8 cellular contexts compared by ENCODE assay signal in genomic region chr13:51590966-51591627, GRCh38. TPM values are rescaled to one million over a fixed set of nuclear protein-coding genes. Genes with fewer than 3 reads are reported as not detected.
A peak's percentile ranks its signal among the peaks of the same experiment; 100 is the strongest.
DNase-seq lines count a peak whose midpoint lies in the region; ATAC-seq and TF ChIP-seq lines count a peak whose summit lies in the region.

No MANE protein-coding gene starts in this region.

- DNase-seq in AG09309 (ENCODE audit: low read depth) (peak; percentile 96), MG63 (peak; percentile 65), brain pericyte (ENCODE audit: low read depth, low spot score) (peak; percentile 45), lower lobe of right lung (no peak)
- DNase-seq in stimulated activated CD4-positive, alpha-beta T cell treated with anti-CD3 and anti-CD28 coated beads, Interleukin-4, amount 100 ng/mL, for 24 hours: no peak
- DNase-seq in stimulated activated naive B cell treated with anti-CD40 and anti-IgM and Interleukin-4, amounts not matched to agents 10 μg/mL and 1 μg/mL and 100 μg/mL, for 72 hours: no peak
- DNase-seq in effector memory CD8-positive, alpha-beta T cell: no peak

- no peak overlapping the region for H3K4me3 Mint-ChIP-seq in stimulated activated naive B cell treated with anti-CD40 and anti-IgM and Interleukin-4, amounts not matched to agents 10 μg/mL and 1 μg/mL and 100 μg/mL, for 72 hours
- no peak overlapping the region for H3K4me3 Mint-ChIP-seq in effector memory CD8-positive, alpha-beta T cell

- H3K9me3 Mint-ChIP-seq in stimulated activated naive B cell treated with anti-CD40 and anti-IgM and Interleukin-4, amounts not matched to agents 10 μg/mL and 1 μg/mL and 100 μg/mL, for 72 hours: no peaks in the 10 kb centered on the region
- no peaks in the 10 kb centered on the region for H3K9me3 Mint-ChIP-seq in effector memory CD8-positive, alpha-beta T cell

- H3K27me3 ChIP-seq in MG63: no peaks in the 10 kb centered on the region
- H3K27me3 ChIP-seq in lower lobe of right lung (ENCODE audit: low read depth): no peaks in the 10 kb centered on the region

- no peaks in the 10 kb centered on the region for H3K27me3 Mint-ChIP-seq in stimulated activated naive B cell treated with anti-CD40 and anti-IgM and Interleukin-4, amounts not matched to agents 10 μg/mL and 1 μg/mL and 100 μg/mL, for 72 hours
- no peaks in the 10 kb centered on the region for H3K27me3 Mint-ChIP-seq in effector memory CD8-positive, alpha-beta T cell

- peaks cover 5 to 9% of the 10 kb centered on the region in 2 donors for H3K36me3 Mint-ChIP-seq in stimulated activated naive B cell treated with anti-CD40 and anti-IgM and Interleukin-4, amounts not matched to agents 10 μg/mL and 1 μg/mL and 100 μg/mL, for 72 hours
- H3K36me3 Mint-ChIP-seq in effector memory CD8-positive, alpha-beta T cell (ENCODE audit: insufficient read depth): peaks cover 14% of the 10 kb centered on the region

- TF ChIP-seq CTCF in AG09309 (IDR thresholded peaks at IDR 0.05; ENCODE audit: control insufficient read depth, insufficient read depth, low read depth, low read length, missing control alignments) (no peak), lower lobe of right lung (IDR thresholded peaks at IDR 0.05) (no peak)

- H3K36me3 ChIP-seq in MG63 (no peaks in the 10 kb centered on the region), lower lobe of right lung (no peaks in the 10 kb centered on the region)

- H3K27ac Mint-ChIP-seq in stimulated activated naive B cell treated with anti-CD40 and anti-IgM and Interleukin-4, amounts not matched to agents 10 μg/mL and 1 μg/mL and 100 μg/mL, for 72 hours: no peak overlapping the region
- no peak overlapping the region for H3K27ac Mint-ChIP-seq in effector memory CD8-positive, alpha-beta T cell

- H3K4me1 Mint-ChIP-seq in stimulated activated naive B cell treated with anti-CD40 and anti-IgM and Interleukin-4, amounts not matched to agents 10 μg/mL and 1 μg/mL and 100 μg/mL, for 72 hours: peaks cover 23 to 54% of the 10 kb centered on the region in 2 donors
- peaks cover 10 to 19% of the 10 kb centered on the region in 2 donors for H3K4me1 Mint-ChIP-seq in effector memory CD8-positive, alpha-beta T cell (ENCODE audit: low read depth in 2 of 2)

- H3K27ac ChIP-seq in lower lobe of right lung: peak overlapping the region; percentile 37

- H3K4me1 ChIP-seq in lower lobe of right lung: peaks cover 32% of the 10 kb centered on the region

- H3K9me3 ChIP-seq in MG63 (no peaks in the 10 kb centered on the region), lower lobe of right lung (no peaks in the 10 kb centered on the region)

- intact Hi-C loops in lower lobe of right lung (cut with DNase I): no loop called here

- no peak overlapping the region for H3K4me3 ChIP-seq in AG09309 (ENCODE audit: control insufficient read depth, low read depth, low read length)
- H3K4me3 ChIP-seq in MG63: no peak overlapping the region
- H3K4me3 ChIP-seq in lower lobe of right lung: no peak overlapping the region

- ATAC-seq in lower lobe of right lung: peak; percentile 81 to 89
- no peak for ATAC-seq in HG03439 (IDR thresholded peaks at IDR 0.05; ENCODE audit: unreplicated experiment)
- ATAC-seq in stimulated activated naive B cell treated with anti-CD40 and anti-IgM and Interleukin-4, amounts not matched to agents 10 μg/mL and 1 μg/mL and 100 μg/mL, for 72 hours (replicated peaks): no peak
- ATAC-seq in effector memory CD8-positive, alpha-beta T cell (replicated peaks): no peak

RNA-seq across cellular contexts. Expression of gene WDFY2, which starts 6.8 kb away (rescaled TPM):
- 0.91 and 1.8 TPM in 2 replicates for total RNA-seq in MG63 (2014; rRNA removed; shearing (Covaris generic); ENCODE audit: low replicate concordance)
- 16.6 TPM for total RNA-seq in lower lobe of right lung

Comparison
In these comparisons a context has a peak if more than half of its experiments do, and no peak if none do; other contexts are left out.
1. DNase-seq: peak in AG09309 (single experiment), MG63 (single experiment) and brain pericyte (single experiment); none in lower lobe of right lung (single experiment), stimulated activated CD4-positive, alpha-beta T cell treated with anti-CD3 and anti-CD28 coated beads, Interleukin-4, amount 100 ng/mL, for 24 hours (single experiment), stimulated activated naive B cell treated with anti-CD40 and anti-IgM and Interleukin-4, amounts not matched to agents 10 μg/mL and 1 μg/mL and 100 μg/mL, for 72 hours (single experiment) and effector memory CD8-positive, alpha-beta T cell (0 of 3).
2. ATAC-seq: peak in lower lobe of right lung (2 of 2); none in HG03439 (single experiment), stimulated activated naive B cell treated with anti-CD40 and anti-IgM and Interleukin-4, amounts not matched to agents 10 μg/mL and 1 μg/mL and 100 μg/mL, for 72 hours (0 of 2) and effector memory CD8-positive, alpha-beta T cell (single experiment).